2 cellular contexts compared by ENCODE assay signal in the genomic region with DNA sequence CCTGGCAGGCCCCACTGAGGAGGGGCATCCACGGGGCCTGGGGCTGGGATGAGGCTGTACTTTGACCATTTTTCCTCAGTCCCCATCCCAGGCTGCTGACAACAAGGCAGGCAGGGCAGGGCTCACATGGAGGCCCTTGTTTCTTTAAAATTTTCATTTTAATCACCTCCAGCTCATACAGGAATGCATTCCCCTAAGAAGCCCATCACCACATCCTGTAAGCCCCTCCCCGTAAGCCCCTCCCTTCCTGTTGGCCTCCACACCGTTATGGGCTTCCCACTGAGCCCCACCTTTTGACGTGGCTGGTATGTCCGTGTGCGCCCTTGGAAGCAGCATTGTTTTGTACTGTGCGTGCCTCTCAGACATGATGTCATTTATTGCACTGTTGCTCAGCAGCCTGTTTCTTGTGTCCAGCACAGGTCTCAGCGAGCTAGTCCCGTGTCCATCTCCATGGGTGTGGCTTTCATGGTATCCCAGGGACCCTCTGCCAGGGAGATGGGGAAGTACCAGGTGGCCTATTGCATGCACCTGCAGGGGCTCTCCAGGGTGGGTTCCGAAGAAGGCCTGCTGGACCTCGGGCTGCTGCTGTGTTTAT.
TF ChIP-seq lines count a peak whose summit lies in the region.

No MANE protein-coding gene starts in this region.

TF ChIP-seq in H1, 55 proteins besides CTCF, POLR2A, EP300 and RAD21 (continued from another document):
- TF ChIP-seq TAF7 (optimal IDR thresholded peaks at IDR 0.05; ENCODE audit: borderline replicate concordance, low read depth, low read length) (no peak), ZNF274 (IDR thresholded peaks at IDR 0.05; ENCODE audit: borderline replicate concordance, extremely low read depth, low read length) (no peak), ASH2L (IDR thresholded peaks at IDR 0.05; ENCODE audit: low read length) (no peak), SP4 (IDR thresholded peaks at IDR 0.05; ENCODE audit: low read length) (no peak), TAF1 (IDR thresholded peaks at IDR 0.05; ENCODE audit: low read depth, low read length) (no peak), KDM1A (IDR thresholded peaks at IDR 0.05; ENCODE audit: borderline replicate concordance, low read length) (no peak), SP1 (IDR thresholded peaks at IDR 0.05; ENCODE audit: low read depth, low read length) (no peak), RBBP5 (IDR thresholded peaks at IDR 0.05; ENCODE audit: borderline replicate concordance, low read depth, low read length) (no peak), CREB1 (IDR thresholded peaks at IDR 0.05) (no peak), BRCA1 (IDR thresholded peaks at IDR 0.05; ENCODE audit: low read depth, low read length) (no peak), EGR1 (IDR thresholded peaks at IDR 0.05; ENCODE audit: borderline replicate concordance, low read depth, low read length) (no peak), KDM5A (IDR thresholded peaks at IDR 0.05; ENCODE audit: low read length) (no peak), SP2 (IDR thresholded peaks at IDR 0.05; ENCODE audit: low read length) (no peak), SRF (IDR thresholded peaks at IDR 0.05; ENCODE audit: low read depth, low read length) (no peak), GABPA (IDR thresholded peaks at IDR 0.05; ENCODE audit: borderline replicate concordance, insufficient read depth, low read length) (no peak), SUZ12 (IDR thresholded peaks at IDR 0.05; ENCODE audit: low read length) (no peak)
- TF ChIP-seq, protein P1, sequence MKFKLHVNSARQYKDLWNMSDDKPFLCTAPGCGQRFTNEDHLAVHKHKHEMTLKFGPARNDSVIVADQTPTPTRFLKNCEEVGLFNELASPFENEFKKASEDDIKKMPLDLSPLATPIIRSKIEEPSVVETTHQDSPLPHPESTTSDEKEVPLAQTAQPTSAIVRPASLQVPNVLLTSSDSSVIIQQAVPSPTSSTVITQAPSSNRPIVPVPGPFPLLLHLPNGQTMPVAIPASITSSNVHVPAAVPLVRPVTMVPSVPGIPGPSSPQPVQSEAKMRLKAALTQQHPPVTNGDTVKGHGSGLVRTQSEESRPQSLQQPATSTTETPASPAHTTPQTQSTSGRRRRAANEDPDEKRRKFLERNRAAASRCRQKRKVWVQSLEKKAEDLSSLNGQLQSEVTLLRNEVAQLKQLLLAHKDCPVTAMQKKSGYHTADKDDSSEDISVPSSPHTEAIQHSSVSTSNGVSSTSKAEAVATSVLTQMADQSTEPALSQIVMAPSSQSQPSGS (IDR thresholded peaks at IDR 0.05; ENCODE audit: low read length) = no peak
- TF ChIP-seq, protein P2, sequence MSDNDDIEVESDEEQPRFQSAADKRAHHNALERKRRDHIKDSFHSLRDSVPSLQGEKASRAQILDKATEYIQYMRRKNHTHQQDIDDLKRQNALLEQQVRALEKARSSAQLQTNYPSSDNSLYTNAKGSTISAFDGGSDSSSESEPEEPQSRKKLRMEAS (IDR thresholded peaks at IDR 0.05) = no peak
- TF ChIP-seq, protein P3, sequence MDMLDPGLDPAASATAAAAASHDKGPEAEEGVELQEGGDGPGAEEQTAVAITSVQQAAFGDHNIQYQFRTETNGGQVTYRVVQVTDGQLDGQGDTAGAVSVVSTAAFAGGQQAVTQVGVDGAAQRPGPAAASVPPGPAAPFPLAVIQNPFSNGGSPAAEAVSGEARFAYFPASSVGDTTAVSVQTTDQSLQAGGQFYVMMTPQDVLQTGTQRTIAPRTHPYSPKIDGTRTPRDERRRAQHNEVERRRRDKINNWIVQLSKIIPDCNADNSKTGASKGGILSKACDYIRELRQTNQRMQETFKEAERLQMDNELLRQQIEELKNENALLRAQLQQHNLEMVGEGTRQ (IDR thresholded peaks at IDR 0.05; ENCODE audit: low read length) = no peak

TF ChIP-seq in HEK293T, 16 proteins besides CTCF, POLR2A, EP300 and RAD21:
- TF ChIP-seq, protein P4, sequence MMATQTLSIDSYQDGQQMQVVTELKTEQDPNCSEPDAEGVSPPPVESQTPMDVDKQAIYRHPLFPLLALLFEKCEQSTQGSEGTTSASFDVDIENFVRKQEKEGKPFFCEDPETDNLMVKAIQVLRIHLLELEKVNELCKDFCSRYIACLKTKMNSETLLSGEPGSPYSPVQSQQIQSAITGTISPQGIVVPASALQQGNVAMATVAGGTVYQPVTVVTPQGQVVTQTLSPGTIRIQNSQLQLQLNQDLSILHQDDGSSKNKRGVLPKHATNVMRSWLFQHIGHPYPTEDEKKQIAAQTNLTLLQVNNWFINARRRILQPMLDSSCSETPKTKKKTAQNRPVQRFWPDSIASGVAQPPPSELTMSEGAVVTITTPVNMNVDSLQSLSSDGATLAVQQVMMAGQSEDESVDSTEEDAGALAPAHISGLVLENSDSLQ (IDR thresholded peaks at IDR 0.05) = no peak
- TF ChIP-seq SUZ12 (IDR thresholded peaks at IDR 0.05) (no peak), LEF1 (IDR thresholded peaks at IDR 0.05; ENCODE audit: borderline replicate concordance) (no peak), FOXA1 (IDR thresholded peaks at IDR 0.05) (no peak), FOXM1 (IDR thresholded peaks at IDR 0.05; ENCODE audit: borderline replicate concordance) (no peak), ZNF384 (IDR thresholded peaks at IDR 0.05) (no peak), BHLHE40 (IDR thresholded peaks at IDR 0.05; ENCODE audit: borderline replicate concordance) (no peak), CTBP1 (IDR thresholded peaks at IDR 0.05; ENCODE audit: borderline replicate concordance) (no peak), TARDBP (IDR thresholded peaks at IDR 0.05) (no peak), ELF4 (IDR thresholded peaks at IDR 0.05) (no peak), L3MBTL2 (conservative IDR thresholded peaks at IDR 0.05) (no peak), FOXK2 (IDR thresholded peaks at IDR 0.05) (no peak), NFRKB (IDR thresholded peaks at IDR 0.05) (no peak), ARNT (IDR thresholded peaks at IDR 0.05) (no peak), HDGF (IDR thresholded peaks at IDR 0.05; ENCODE audit: borderline replicate concordance) (no peak), SP1 (IDR thresholded peaks at IDR 0.05) (no peak)
